ENCODE assay signal across 19 cellular contexts in the genomic region with DNA sequence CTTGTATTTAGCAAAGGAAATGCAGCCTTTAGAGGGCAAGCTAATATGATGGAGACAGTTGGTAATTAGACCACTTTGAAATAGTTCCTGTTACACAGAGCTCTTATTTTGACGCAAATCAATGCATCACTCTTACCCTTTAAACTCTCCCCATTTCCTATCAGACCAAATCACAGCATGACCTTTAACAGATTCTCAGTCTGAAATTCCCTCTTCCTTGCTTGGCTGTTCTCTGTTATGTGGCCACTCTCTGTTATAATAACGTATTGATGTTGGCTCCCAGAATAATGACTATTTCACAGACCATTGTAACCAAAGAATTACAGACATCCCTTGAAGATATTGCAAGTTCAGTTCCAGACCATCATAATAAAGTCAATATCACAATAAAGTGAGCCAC.
"Had no signal": no experiment of that assay in that cellular context is flagged by ENCODE, and none has a peak within 500 bp of the region (broad histone marks: within the 10 kb centered on the region; RNA-seq: fewer than 3 reads in every experiment).

No MANE protein-coding gene starts in this region.

- DNase-seq: Karpas-422; KG1; MG63; NCI-H1092 treated with DMSO at 0.1 percent for 48 hours; NCI-H1436; NCI-H187; NCI-H2029; NCI-H2081 treated with DMSO at 0.1 percent for 48 hours; NCI-H2171; NCI-H510A; NCI-H524 treated with DMSO at 0.1 percent for 48 hours; NCI-H69; NCI-H774; NK-92 treated with Interleukin-12 subunit alpha and Interleukin-12 subunit beta, amount 100 ng/mL, for 24 hours; PC-3; SHP77 had no signal

- H3K27me3 ChIP-seq: MG63 had no signal

- H3K4me3 ChIP-seq: MG63 had no signal

- ATAC-seq: Panc1, PC-3, SK-N-SH treated with all-trans-retinoic acid at 6 μM for 48 hours had no signal

- H3K27ac ChIP-seq: RWPE1 had no signal

- H3K36me3 ChIP-seq: MG63 had no signal
